ENCODE assay signal across 31 cellular contexts in genomic region chr4:61478340-61478739, GRCh38.
DNase-seq lines count a peak whose midpoint lies in the region; ATAC-seq and TF ChIP-seq lines count a peak whose summit lies in the region.
"Had no signal": no experiment of that assay in that cellular context is flagged by ENCODE, and none has a peak within 500 bp of the region (broad histone marks: within the 10 kb centered on the region; RNA-seq: fewer than 3 reads in every experiment).

No MANE protein-coding gene starts in this region.

- no peaks in the 10 kb centered on the region for H3K9me2 ChIP-seq in SK-N-SH

- CTCF ChIA-PET in SK-N-SH (lab: Yijun Ruan, JAX) = no interaction called here
- CTCF ChIA-PET in RWPE1 (lab: Yijun Ruan, JAX) = interaction anchor here (0.7 kb wide), 1 partner anchor 53 kb away, joined by 7 read pairs; no protein-coding TSS in a partner anchor

- TF ChIP-seq RAD21 in SK-N-SH (IDR thresholded peaks at IDR 0.05; ENCODE audit: low read length) = no peak

- no peaks in the 10 kb centered on the region for H3K27me3 ChIP-seq in SK-N-SH (ENCODE audit: insufficient read depth)
- H3K27me3 ChIP-seq: BE2C; BLaER1; BLaER1 treated with 17β-estradiol and CSF1 and Interleukin-3, amounts not matched to agents 10 nM and 100 nM had no signal

- ATAC-seq in SK-N-SH treated with all-trans-retinoic acid at 6 μM for 48 hours (no peak), GM21367 (IDR thresholded peaks at IDR 0.05; ENCODE audit: unreplicated experiment) (no peak), GM19395 (IDR thresholded peaks at IDR 0.05; ENCODE audit: unreplicated experiment) (no peak)
- ATAC-seq: A549; CD8-positive, alpha-beta T cell had no signal

- H3K4me3 ChIP-seq in SK-N-SH (ENCODE audit: low read depth in 2 of 2, low read length in 1 of 2) = no peak overlapping the region
- H3K4me3 ChIP-seq: A549; BLaER1; BLaER1 treated with 17β-estradiol and CSF1 and Interleukin-3, amounts not matched to agents 10 nM and 100 nM had no signal

- H3K9ac ChIP-seq in SK-N-SH = no peak overlapping the region
- H3K9ac ChIP-seq: BLaER1; BLaER1 treated with 17β-estradiol and CSF1 and Interleukin-3, amounts not matched to agents 10 nM and 100 nM had no signal

- TF ChIP-seq EP300 in SK-N-SH (IDR thresholded peaks at IDR 0.05; ENCODE audit: borderline replicate concordance in 1 of 2, low read depth in 1 of 2, low read length in 1 of 2) = no peak

- no peak overlapping the region for H2AFZ ChIP-seq in SK-N-SH (ENCODE audit: low read depth)

- TF ChIP-seq CTCF in SK-N-SH (IDR thresholded peaks at IDR 0.05) (no peak), RWPE1 (conservative IDR thresholded peaks at IDR 0.05; ENCODE audit: low read depth) (no peak)

- H3F3A ChIP-seq in SK-N-SH (replicated peaks; ENCODE audit: insufficient read depth) = no peaks in the 10 kb centered on the region

- no peak overlapping the region for H3K4me2 ChIP-seq in SK-N-SH
- H3K4me2 ChIP-seq: A549; BLaER1; BLaER1 treated with 17β-estradiol and CSF1 and Interleukin-3, amounts not matched to agents 10 nM and 100 nM had no signal

- H3K36me3 ChIP-seq in SK-N-SH (replicated peaks in 1 of 2; ENCODE audit: control insufficient read depth in 1 of 2, insufficient read depth in 2 of 2, low read length in 1 of 2) = no peaks in the 10 kb centered on the region
- H3K36me3 ChIP-seq: BE2C; BLaER1; BLaER1 treated with 17β-estradiol and CSF1 and Interleukin-3, amounts not matched to agents 10 nM and 100 nM had no signal

- no peaks in the 10 kb centered on the region for H3K79me2 ChIP-seq in SK-N-SH (ENCODE audit: insufficient read depth)

- no peaks in the 10 kb centered on the region; a peak in 1 of 4 replicates for H3K4me1 ChIP-seq in SK-N-SH (ENCODE audit: control insufficient read depth in 1 of 2, insufficient read depth in 2 of 2, low read depth in 1 of 2, low read length in 1 of 2)
- H3K4me1 ChIP-seq: A549; BE2C; BLaER1; BLaER1 treated with 17β-estradiol and CSF1 and Interleukin-3, amounts not matched to agents 10 nM and 100 nM; Caco-2 had no signal

- POLR2A ChIA-PET in SK-N-SH (lab: Yijun Ruan, JAX) = no interaction called here
- POLR2A ChIA-PET in RWPE1 (lab: Yijun Ruan, JAX; ENCODE audit: low non-redundant PET) = no interaction called here

- no peaks in the 10 kb centered on the region for H4K20me1 ChIP-seq in SK-N-SH (ENCODE audit: insufficient read depth)
- H4K20me1 ChIP-seq: BLaER1; BLaER1 treated with 17β-estradiol and CSF1 and Interleukin-3, amounts not matched to agents 10 nM and 100 nM had no signal

- DNase-seq in SK-N-DZ (ENCODE audit: low spot score) = peak; percentile 44
- DNase-seq in SK-N-SH = peak; percentile 2
- no peak for DNase-seq in RWPE1 (ENCODE audit: low spot score)
- DNase-seq: 8988T; ACHN; AML-193; BE2C; C1 segment of cervical spinal cord; Caco-2; Calu3; CD4-positive, alpha-beta memory T cell; CD4-positive, alpha-beta T cell; CD4-positive, CD25-positive, alpha-beta regulatory T cell; CD8-positive, alpha-beta memory T cell; CD8-positive, alpha-beta T cell; COR-L47; DMS 273 treated with DMSO at 0.1 percent for 48 hours; DMS153; DMS53; DMS79; DMS79 treated with DMSO at 0.1 percent for 48 hours; DND-41; EL had no signal

- no peak overlapping the region for H3K27ac ChIP-seq in SK-N-SH (ENCODE audit: low read depth in 2 of 2, low read length in 1 of 2)
- H3K27ac ChIP-seq in RWPE1 = no peak overlapping the region
- H3K27ac ChIP-seq: 22Rv1; A549; BLaER1; BLaER1 treated with 17β-estradiol and CSF1 and Interleukin-3, amounts not matched to agents 10 nM and 100 nM; C4-2B had no signal

- no peaks in the 10 kb centered on the region for H3K9me3 ChIP-seq in SK-N-SH
- H3K9me3 ChIP-seq: A549; BE2C; BLaER1; BLaER1 treated with 17β-estradiol and CSF1 and Interleukin-3, amounts not matched to agents 10 nM and 100 nM; Caco-2 had no signal

TF ChIP-seq in SK-N-SH, 30 proteins besides CTCF, POLR2A, EP300 and RAD21 (continues in another document):
- TF ChIP-seq MAX (IDR thresholded peaks at IDR 0.05; ENCODE audit: low read depth) (no peak), RCOR1 (IDR thresholded peaks at IDR 0.05; ENCODE audit: low read length) (no peak), CHD2 (IDR thresholded peaks at IDR 0.05; ENCODE audit: low read length, partially characterized antibody) (no peak), IRF3 (IDR thresholded peaks at IDR 0.05; ENCODE audit: low read depth, low read length) (no peak), JUND (IDR thresholded peaks at IDR 0.05) (no peak), ELF1 (IDR thresholded peaks at IDR 0.05) (no peak), FOSL2 (IDR thresholded peaks at IDR 0.05; ENCODE audit: borderline replicate concordance, low read depth) (no peak), FOXJ3 (CRISPR knock-in tag; IDR thresholded peaks at IDR 0.05) (no peak), FOXM1 (IDR thresholded peaks at IDR 0.05; ENCODE audit: low read depth) (no peak)
- TF ChIP-seq, protein P1, sequence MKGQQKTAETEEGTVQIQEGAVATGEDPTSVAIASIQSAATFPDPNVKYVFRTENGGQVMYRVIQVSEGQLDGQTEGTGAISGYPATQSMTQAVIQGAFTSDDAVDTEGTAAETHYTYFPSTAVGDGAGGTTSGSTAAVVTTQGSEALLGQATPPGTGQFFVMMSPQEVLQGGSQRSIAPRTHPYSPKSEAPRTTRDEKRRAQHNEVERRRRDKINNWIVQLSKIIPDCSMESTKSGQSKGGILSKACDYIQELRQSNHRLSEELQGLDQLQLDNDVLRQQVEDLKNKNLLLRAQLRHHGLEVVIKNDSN (IDR thresholded peaks at IDR 0.05; ENCODE audit: borderline replicate concordance, low read depth) = no peak
- TF ChIP-seq, protein P2, sequence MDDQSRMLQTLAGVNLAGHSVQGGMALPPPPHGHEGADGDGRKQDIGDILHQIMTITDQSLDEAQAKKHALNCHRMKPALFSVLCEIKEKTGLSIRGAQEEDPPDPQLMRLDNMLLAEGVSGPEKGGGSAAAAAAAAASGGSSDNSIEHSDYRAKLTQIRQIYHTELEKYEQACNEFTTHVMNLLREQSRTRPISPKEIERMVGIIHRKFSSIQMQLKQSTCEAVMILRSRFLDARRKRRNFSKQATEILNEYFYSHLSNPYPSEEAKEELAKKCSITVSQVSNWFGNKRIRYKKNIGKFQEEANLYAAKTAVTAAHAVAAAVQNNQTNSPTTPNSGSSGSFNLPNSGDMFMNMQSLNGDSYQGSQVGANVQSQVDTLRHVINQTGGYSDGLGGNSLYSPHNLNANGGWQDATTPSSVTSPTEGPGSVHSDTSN (IDR thresholded peaks at IDR 0.05) = no peak

TF ChIP-seq in SK-N-SH treated with all-trans-retinoic acid at 6 μM for 48 hours, 23 proteins besides CTCF, POLR2A, EP300 and RAD21 (continues in another document):
- TF ChIP-seq ESRRG (CRISPR knock-in tag; IDR thresholded peaks at IDR 0.05) = no peak; the same call in 1 of the 2 replicates
- TF ChIP-seq ARNTL (CRISPR knock-in tag; IDR thresholded peaks at IDR 0.05; ENCODE audit: borderline replicate concordance, low read depth) = no peak
- TF ChIP-seq, protein P3, sequence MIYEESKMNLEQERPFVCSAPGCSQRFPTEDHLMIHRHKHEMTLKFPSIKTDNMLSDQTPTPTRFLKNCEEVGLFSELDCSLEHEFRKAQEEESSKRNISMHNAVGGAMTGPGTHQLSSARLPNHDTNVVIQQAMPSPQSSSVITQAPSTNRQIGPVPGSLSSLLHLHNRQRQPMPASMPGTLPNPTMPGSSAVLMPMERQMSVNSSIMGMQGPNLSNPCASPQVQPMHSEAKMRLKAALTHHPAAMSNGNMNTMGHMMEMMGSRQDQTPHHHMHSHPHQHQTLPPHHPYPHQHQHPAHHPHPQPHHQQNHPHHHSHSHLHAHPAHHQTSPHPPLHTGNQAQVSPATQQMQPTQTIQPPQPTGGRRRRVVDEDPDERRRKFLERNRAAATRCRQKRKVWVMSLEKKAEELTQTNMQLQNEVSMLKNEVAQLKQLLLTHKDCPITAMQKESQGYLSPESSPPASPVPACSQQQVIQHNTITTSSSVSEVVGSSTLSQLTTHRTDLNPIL (CRISPR knock-in tag; IDR thresholded peaks at IDR 0.05; ENCODE audit: low read depth) = no peak
- TF ChIP-seq TCF4 (CRISPR knock-in tag; IDR thresholded peaks at IDR 0.05; ENCODE audit: borderline replicate concordance) = peak; percentile 78
- TF ChIP-seq PPARA (CRISPR knock-in tag; IDR thresholded peaks at IDR 0.05; ENCODE audit: borderline replicate concordance) = no peak
- TF ChIP-seq ISL1 (CRISPR knock-in tag; IDR thresholded peaks at IDR 0.05) = peak; percentile 98
- no peak for TF ChIP-seq ZNF565 (CRISPR knock-in tag; conservative IDR thresholded peaks at IDR 0.05; ENCODE audit: low read depth)
- no peak for TF ChIP-seq RARB (CRISPR knock-in tag; IDR thresholded peaks at IDR 0.05)
- TF ChIP-seq ZFP30 (CRISPR knock-in tag; IDR thresholded peaks at IDR 0.05) = no peak
- no peak for TF ChIP-seq GLIS3 (CRISPR knock-in tag; IDR thresholded peaks at IDR 0.05)
- TF ChIP-seq SNAI2 (CRISPR knock-in tag; IDR thresholded peaks at IDR 0.05) = peak; percentile 61; the same call in 1 of the 2 replicates
- TF ChIP-seq CSDC2 (CRISPR knock-in tag; IDR thresholded peaks at IDR 0.05) = no peak
- 0 out of 2 replicates have a peak, but pooled peaks have one; percentile 53 for TF ChIP-seq ZFP3 (CRISPR knock-in tag; IDR thresholded peaks at IDR 0.05)
- TF ChIP-seq ZNF8 (CRISPR knock-in tag; IDR thresholded peaks at IDR 0.05) = no peak
- TF ChIP-seq BACH2 (CRISPR knock-in tag; IDR thresholded peaks at IDR 0.05; ENCODE audit: borderline replicate concordance) = no peak
- TF ChIP-seq OSR1 (CRISPR knock-in tag; IDR thresholded peaks at IDR 0.05) = no peak
- TF ChIP-seq, protein P4, sequence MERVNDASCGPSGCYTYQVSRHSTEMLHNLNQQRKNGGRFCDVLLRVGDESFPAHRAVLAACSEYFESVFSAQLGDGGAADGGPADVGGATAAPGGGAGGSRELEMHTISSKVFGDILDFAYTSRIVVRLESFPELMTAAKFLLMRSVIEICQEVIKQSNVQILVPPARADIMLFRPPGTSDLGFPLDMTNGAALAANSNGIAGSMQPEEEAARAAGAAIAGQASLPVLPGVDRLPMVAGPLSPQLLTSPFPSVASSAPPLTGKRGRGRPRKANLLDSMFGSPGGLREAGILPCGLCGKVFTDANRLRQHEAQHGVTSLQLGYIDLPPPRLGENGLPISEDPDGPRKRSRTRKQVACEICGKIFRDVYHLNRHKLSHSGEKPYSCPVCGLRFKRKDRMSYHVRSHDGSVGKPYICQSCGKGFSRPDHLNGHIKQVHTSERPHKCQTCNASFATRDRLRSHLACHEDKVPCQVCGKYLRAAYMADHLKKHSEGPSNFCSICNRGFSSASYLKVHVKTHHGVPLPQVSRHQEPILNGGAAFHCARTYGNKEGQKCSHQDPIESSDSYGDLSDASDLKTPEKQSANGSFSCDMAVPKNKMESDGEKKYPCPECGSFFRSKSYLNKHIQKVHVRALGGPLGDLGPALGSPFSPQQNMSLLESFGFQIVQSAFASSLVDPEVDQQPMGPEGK (CRISPR knock-in tag; IDR thresholded peaks at IDR 0.05; ENCODE audit: borderline replicate concordance) = 0 out of 2 replicates have a peak, but pooled peaks have one; percentile 17
